ENCODE assay signal across 11 cellular contexts in genomic region chrX:16137416-16138107, GRCh38. TPM values are rescaled to one million over a fixed set of nuclear protein-coding genes. Genes with fewer than 3 reads are reported as not detected.
DNase-seq lines count a peak whose midpoint lies in the region; ATAC-seq and TF ChIP-seq lines count a peak whose summit lies in the region.
"Had no signal": no experiment of that assay in that cellular context is flagged by ENCODE, and none has a peak within 500 bp of the region (broad histone marks: within the 10 kb centered on the region; RNA-seq: fewer than 3 reads in every experiment).

No MANE protein-coding gene starts in this region.

- peaks cover 5 to 20% (median 12%) of the 10 kb centered on the region in 3 donors for H3K27me3 Mint-ChIP-seq in naive B cell

- H4K20me1 ChIP-seq in smooth muscle cell (ENCODE audit: low read depth): no peaks in the 10 kb centered on the region

- H3K4me3 ChIP-seq in smooth muscle cell: no peak overlapping the region

- H3K27me3 ChIP-seq in smooth muscle cell (ENCODE audit: low read depth): no peaks in the 10 kb centered on the region

- no peak overlapping the region for H3K9ac ChIP-seq in smooth muscle cell (ENCODE audit: low read depth)

- no peaks in the 10 kb centered on the region for H3F3A ChIP-seq in smooth muscle cell (ENCODE audit: low read depth)

- ATAC-seq in GM19043 (IDR thresholded peaks at IDR 0.05; ENCODE audit: low read depth, unreplicated experiment): peak; percentile 86
- ATAC-seq in GM21825 (IDR thresholded peaks at IDR 0.05; ENCODE audit: unreplicated experiment): peak; percentile 79
- peak; percentile 75 for ATAC-seq in HG03378 (IDR thresholded peaks at IDR 0.05; ENCODE audit: unreplicated experiment)
- peak; percentile 48 to 73 for ATAC-seq in naive B cell (ENCODE audit: low read depth in 2 of 2)

- peaks cover 12% of the 10 kb centered on the region for H3K79me2 ChIP-seq in smooth muscle cell (ENCODE audit: low read depth)

- peak overlapping the region in 1 of 8 donors; percentile 2 for H3K4me3 Mint-ChIP-seq in naive B cell

- no peak overlapping the region for H2AFZ ChIP-seq in smooth muscle cell (ENCODE audit: low read depth)

- peak overlapping the region in 3 of 6 donors; percentile 3 to 40 (median 19) for H3K27ac Mint-ChIP-seq in naive B cell
- H3K27ac Mint-ChIP-seq: IgD-negative memory B cell had no signal

- H3K36me3 ChIP-seq in smooth muscle cell (ENCODE audit: low read depth): no peaks in the 10 kb centered on the region

- H3K4me1 ChIP-seq in smooth muscle cell (ENCODE audit: low read depth): peaks cover 19% of the 10 kb centered on the region

- H3K4me1 Mint-ChIP-seq in naive B cell: peaks cover 6 to 14% (median 8%) of the 10 kb centered on the region in 3 donors

- no peak overlapping the region for H3K27ac ChIP-seq in smooth muscle cell (ENCODE audit: low read depth)

- DNase-seq in naive B cell (no peak), smooth muscle cell (lab: John Stamatoyannopoulos, UW; ENCODE audit: unreplicated experiment) (no peak), GOT3 (lab: John Stamatoyannopoulos, UW) (no peak), SW480 (ENCODE audit: low spot score) (no peak)
- DNase-seq: DMS79 treated with DMSO at 0.1 percent for 48 hours had no signal

- H3K36me3 Mint-ChIP-seq in naive B cell: no peaks in the 10 kb centered on the region
- H3K36me3 Mint-ChIP-seq: IgD-negative memory B cell had no signal

- H3K9me3 Mint-ChIP-seq in naive B cell: no peaks in the 10 kb centered on the region
- H3K9me3 Mint-ChIP-seq: IgD-negative memory B cell had no signal

- H3K4me2 ChIP-seq in smooth muscle cell: no peak overlapping the region

- TF ChIP-seq CTCF in smooth muscle cell (IDR thresholded peaks at IDR 0.05; ENCODE audit: borderline replicate concordance, insufficient read depth, poor library complexity, severe bottlenecking): no peak

- H3K9me3 ChIP-seq in smooth muscle cell (replicated peaks; ENCODE audit: low read depth): no peaks in the 10 kb centered on the region

RNA-seq across cellular contexts. Expression of gene GRPR, which starts 14.2 kb away (rescaled TPM):
- under 1 TPM in 3 of 6 donors, not detected in 3; 0.21 to 0.48 (median 0.34) TPM for polyA plus RNA-seq in naive B cell (ENCODE audit: low read depth in 6 of 6)
- total RNA-seq in smooth muscle cell: 2.1 and 4.3 TPM in 2 replicates
- polyA plus RNA-seq in smooth muscle cell: 1.3 and 1.7 TPM in 2 replicates

RNA-seq across cellular contexts. Expression of gene MAGEB17, which starts 29.7 kb away (rescaled TPM):
- polyA plus RNA-seq in naive B cell (ENCODE audit: low read depth in 6 of 6): not detected
- total RNA-seq in smooth muscle cell: not detected in 2 replicates
- 0.32 and 0.50 TPM in 2 replicates for polyA plus RNA-seq in smooth muscle cell
- total RNA-seq: renal cortical epithelial cell, urinary bladder had no signal
- polyA plus RNA-seq: urinary bladder had no signal
